5 cellular contexts compared by ENCODE assay signal in the genomic region with DNA sequence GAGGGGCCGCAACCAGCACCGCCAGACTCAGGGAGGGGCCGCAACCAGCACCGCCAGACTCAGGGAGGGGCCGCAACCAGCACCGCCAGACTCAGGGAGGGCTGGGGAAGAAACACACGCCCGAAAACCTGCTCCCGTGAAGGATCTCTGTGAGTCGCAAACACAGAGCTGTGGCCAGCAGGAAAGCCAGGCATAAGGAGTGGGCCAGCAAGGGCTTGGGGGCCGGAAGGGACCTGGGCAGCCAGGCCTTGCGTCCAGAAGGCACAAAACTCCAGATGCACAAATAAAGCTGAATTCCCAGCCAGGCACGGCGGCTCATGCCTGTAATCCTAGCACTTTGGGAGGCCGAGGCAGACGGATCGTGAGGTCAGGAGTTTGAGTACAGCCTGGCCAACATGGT. TPM values are rescaled to one million over a fixed set of nuclear protein-coding genes. Genes with fewer than 3 reads are reported as not detected.
"Had no signal": no experiment of that assay in that cellular context is flagged by ENCODE, and none has a peak within 500 bp of the region (broad histone marks: within the 10 kb centered on the region; RNA-seq: fewer than 3 reads in every experiment).

No MANE protein-coding gene starts in this region.

RNA-seq across cellular contexts. Expression of a gene that starts 14.7 kb away (rescaled TPM):
- total RNA-seq: Right ventricle myocardium superior had no signal
- polyA plus RNA-seq: IgD-negative memory B cell had no signal

RNA-seq across cellular contexts. Expression of a gene that starts 17.0 kb away (rescaled TPM):
- total RNA-seq: K562, M059J, Right ventricle myocardium superior, SJSA1 had no signal
- polyA plus RNA-seq: IgD-negative memory B cell, K562 had no signal
